6 cellular contexts compared by ENCODE assay signal in the genomic region with DNA sequence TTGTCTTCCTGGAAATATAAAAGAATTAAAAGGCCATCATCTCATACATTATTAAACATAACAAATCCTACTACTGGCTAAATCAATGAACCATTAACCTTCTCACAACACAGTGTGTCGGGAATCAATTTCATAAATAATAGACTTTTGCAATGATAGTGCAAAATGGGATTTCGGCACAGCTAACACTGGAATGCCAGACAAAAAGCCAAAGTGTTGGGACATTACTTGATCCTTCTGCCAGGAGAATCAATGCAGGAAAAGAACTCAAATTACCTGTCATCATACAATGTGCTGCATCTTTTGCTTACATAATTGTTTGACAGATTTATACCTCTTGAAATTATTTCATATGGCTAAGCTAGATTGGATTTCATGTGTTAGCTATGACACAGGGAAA.
"Had no signal": no experiment of that assay in that cellular context is flagged by ENCODE, and none has a peak within 500 bp of the region (broad histone marks: within the 10 kb centered on the region; RNA-seq: fewer than 3 reads in every experiment).

No MANE protein-coding gene starts in this region.

- H3K27ac Mint-ChIP-seq: IgD-negative memory B cell had no signal

- H3K36me3 Mint-ChIP-seq: IgD-negative memory B cell had no signal

- ATAC-seq: HepG2, K562 had no signal

- H3K4me3 Mint-ChIP-seq: IgD-negative memory B cell had no signal

- H3K4me3 ChIP-seq: K562 had no signal

- DNase-seq: IMR-90, KBM-7, KG1 had no signal

- H3K4me1 Mint-ChIP-seq: IgD-negative memory B cell had no signal
